19 cellular contexts compared by ENCODE assay signal in genomic region chr3:90062631-90063200, GRCh38.
DNase-seq lines count a peak whose midpoint lies in the region; ATAC-seq and TF ChIP-seq lines count a peak whose summit lies in the region.
"Had no signal": no experiment of that assay in that cellular context is flagged by ENCODE, and none has a peak within 500 bp of the region (broad histone marks: within the 10 kb centered on the region; RNA-seq: fewer than 3 reads in every experiment).

No MANE protein-coding gene starts in this region.

- no peak overlapping the region for H2AFZ ChIP-seq in hepatocyte
- H2AFZ ChIP-seq: GM23338 had no signal

- TF ChIP-seq CTCF in choroid plexus epithelial cell (conservative IDR thresholded peaks at IDR 0.05; ENCODE audit: low read depth, low read length) (no peak), foreskin keratinocyte (conservative IDR thresholded peaks at IDR 0.05) (no peak), thyroid gland (IDR thresholded peaks at IDR 0.05) (no peak), hepatocyte (IDR thresholded peaks at IDR 0.05; ENCODE audit: poor library complexity) (no peak)

- no peaks in the 10 kb centered on the region for H4K20me1 ChIP-seq in hepatocyte (ENCODE audit: insufficient read depth, poor library complexity, severe bottlenecking)
- H4K20me1 ChIP-seq: BLaER1 had no signal

- H3K9me2 ChIP-seq in hepatocyte (replicated peaks; ENCODE audit: insufficient read depth) = no peaks in the 10 kb centered on the region

- no peaks in the 10 kb centered on the region for H3K4me1 ChIP-seq in foreskin keratinocyte
- no peaks in the 10 kb centered on the region for H3K4me1 ChIP-seq in thyroid gland
- no peaks in the 10 kb centered on the region for H3K4me1 ChIP-seq in hepatocyte (ENCODE audit: insufficient read depth)
- H3K4me1 ChIP-seq: BLaER1 had no signal

- intact Hi-C loops in thyroid gland (cut with DNase I) = no loop called here

- no peaks in the 10 kb centered on the region for H3K9me3 ChIP-seq in thyroid gland
- H3K9me3 ChIP-seq in hepatocyte (ENCODE audit: low read depth) = no peaks in the 10 kb centered on the region
- H3K9me3 ChIP-seq: BLaER1 had no signal

- H3K27me3 ChIP-seq in foreskin keratinocyte = no peaks in the 10 kb centered on the region
- no peaks in the 10 kb centered on the region for H3K27me3 ChIP-seq in thyroid gland
- H3K27me3 ChIP-seq in hepatocyte = no peaks in the 10 kb centered on the region
- H3K27me3 ChIP-seq: BLaER1 had no signal

- DNase-seq in SIG-M5 treated with dmso at 0.1 percent for 504 hours (lab: John Stamatoyannopoulos, UW; ENCODE audit: unreplicated experiment) (peak; percentile 9), SIG-M5 (lab: John Stamatoyannopoulos, UW) (no peak), choroid plexus epithelial cell (ENCODE audit: low read depth) (peak; percentile 16), foreskin keratinocyte (peak; percentile 17 to 76), thyroid gland (no peak), SK-N-DZ (ENCODE audit: low spot score) (no peak), hepatocyte (ENCODE audit: low spot score) (no peak)
- no peak for DNase-seq in stimulated activated CD4-positive, alpha-beta T cell treated with anti-CD3 and anti-CD28 coated beads, Interleukin-1b, Interleukin-23, amount 100 ng/mL, for 48 hours
- DNase-seq: CD8-positive, alpha-beta memory T cell; GDM1; Karpas-422; NCI-H1417; NCI-H2029 treated with DMSO at 0.1 percent for 48 hours; NCI-H510A; NCI-H82; SHP77 had no signal

- no peak overlapping the region for H3K4me2 ChIP-seq in hepatocyte
- H3K4me2 ChIP-seq: BLaER1, GM23338 had no signal

- H3K4me3 ChIP-seq in choroid plexus epithelial cell (ENCODE audit: low read depth, low read length) = no peak overlapping the region
- H3K4me3 ChIP-seq in thyroid gland (replicated peaks in 1 of 3) = no peak overlapping the region
- no peak overlapping the region for H3K4me3 ChIP-seq in hepatocyte
- H3K4me3 ChIP-seq: BLaER1, GM12878, GM23338 had no signal

- WGBS in thyroid gland, 2 donors = 84 to 97% methylated on average over 2 of the region's 2 CpGs
- WGBS in hepatocyte (ENCODE audit: low lambda C conversion rate, missing lambda C conversion rate) = 56% methylated on average over 2 of the region's 2 CpGs

- no peak for TF ChIP-seq POLR2A in thyroid gland (IDR thresholded peaks at IDR 0.05)

- no peak overlapping the region for H3K27ac ChIP-seq in foreskin keratinocyte
- no peak overlapping the region for H3K27ac ChIP-seq in thyroid gland
- H3K27ac ChIP-seq in hepatocyte = no peak overlapping the region
- H3K27ac ChIP-seq: BLaER1 had no signal

- ATAC-seq in foreskin keratinocyte = no peak
- ATAC-seq: GM12878, GM23338 had no signal

- H3K79me2 ChIP-seq in hepatocyte = no peaks in the 10 kb centered on the region

- H3K36me3 ChIP-seq in thyroid gland (no peaks in the 10 kb centered on the region), hepatocyte (replicated peaks; ENCODE audit: insufficient read depth, low read depth) (no peaks in the 10 kb centered on the region)
- H3K36me3 ChIP-seq: BLaER1 had no signal

Comparison
In these comparisons a context has a peak if more than half of its experiments do, and no peak if none do; other contexts are left out.
1. DNase-seq: peak in SIG-M5 treated with dmso at 0.1 percent for 504 hours (single experiment), choroid plexus epithelial cell (single experiment) and foreskin keratinocyte (2 of 2); none in SIG-M5 (single experiment), stimulated activated CD4-positive, alpha-beta T cell treated with anti-CD3 and anti-CD28 coated beads, Interleukin-1b, Interleukin-23, amount 100 ng/mL, for 48 hours (single experiment), thyroid gland (0 of 2), SK-N-DZ (single experiment) and hepatocyte (single experiment).